Comparison of ENCODE assay signal across 14 cellular contexts in genomic region chr9:30846644-30847043, GRCh38.
"Had no signal": no experiment of that assay in that cellular context is flagged by ENCODE, and none has a peak within 500 bp of the region (broad histone marks: within the 10 kb centered on the region; RNA-seq: fewer than 3 reads in every experiment).

No MANE protein-coding gene starts in this region.

- ATAC-seq: foreskin keratinocyte; left ventricle myocardium superior; naive thymus-derived CD8-positive, alpha-beta T cell; right cardiac atrium; stimulated activated naive B cell treated with anti-CD40 and anti-IgM and Interleukin-4, amounts not matched to agents 10 μg/mL and 1 μg/mL and 100 μg/mL, for 72 hours; stimulated activated naive CD8-positive, alpha-beta T cell treated with anti-CD3 and anti-CD28 coated beads, Interleukin-15, amount 100 ng/mL, for 72 hours had no signal

- DNase-seq: effector CD4-positive, alpha-beta T cell; endodermal cell; erythroblast; foreskin keratinocyte; kidney; left cardiac atrium; left ventricle myocardium superior; naive thymus-derived CD8-positive, alpha-beta T cell; ovary; right cardiac atrium; stimulated activated CD4-positive, alpha-beta T cell treated with anti-CD3 and anti-CD28 coated beads, Interleukin-4, amount 100 ng/mL, for 4 hours; stimulated activated naive B cell treated with anti-CD40 and anti-IgM and Interleukin-4, amounts not matched to agents 10 μg/mL and 1 μg/mL and 100 μg/mL, for 72 hours; stimulated activated naive CD8-positive, alpha-beta T cell treated with anti-CD3 and anti-CD28 coated beads, Interleukin-15, amount 100 ng/mL, for 72 hours; trophoblast cell had no signal
